In genomic region chr7:3232228-3232627, GRCh38 we compare ENCODE assay signal across 12 cellular contexts.
"Had no signal": no experiment of that assay in that cellular context is flagged by ENCODE, and none has a peak within 500 bp of the region (broad histone marks: within the 10 kb centered on the region; RNA-seq: fewer than 3 reads in every experiment).

No MANE protein-coding gene starts in this region.

- H3K27ac ChIP-seq: gastrocnemius medialis, ovary, VCaP had no signal

- DNase-seq: activated CD4-positive, alpha-beta memory T cell treated with anti-CD3 and anti-CD28 coated beads for 36 hours; activated naive CD4-positive, alpha-beta T cell; central memory CD4-positive, alpha-beta T cell; gastrocnemius medialis; islet precursor cell; ovary; stimulated activated CD4-positive, alpha-beta T cell treated with anti-CD3 and anti-CD28 coated beads, Interleukin-15, amount 100 ng/mL, for 24 hours; stimulated activated CD4-positive, alpha-beta T cell treated with anti-CD3 and anti-CD28 coated beads, Interleukin-4, amount 100 ng/mL, for 24 hours; stimulated activated naive CD8-positive, alpha-beta T cell treated with anti-CD3 and anti-CD28 coated beads, Interleukin-15, amount 100 ng/mL, for 72 hours; T-helper 9 cell had no signal

- H3K27me3 ChIP-seq: gastrocnemius medialis, ovary had no signal

- ATAC-seq: gastrocnemius medialis; left lobe of liver; stimulated activated naive CD8-positive, alpha-beta T cell treated with anti-CD3 and anti-CD28 coated beads, Interleukin-15, amount 100 ng/mL, for 72 hours had no signal

- H3K4me1 ChIP-seq: gastrocnemius medialis had no signal

- H3K36me3 ChIP-seq: gastrocnemius medialis, ovary had no signal

- H3K9me3 ChIP-seq: gastrocnemius medialis had no signal

- H3K4me3 ChIP-seq: gastrocnemius medialis, ovary had no signal
